Comparison of ENCODE assay signal across 20 cellular contexts in the genomic region with DNA sequence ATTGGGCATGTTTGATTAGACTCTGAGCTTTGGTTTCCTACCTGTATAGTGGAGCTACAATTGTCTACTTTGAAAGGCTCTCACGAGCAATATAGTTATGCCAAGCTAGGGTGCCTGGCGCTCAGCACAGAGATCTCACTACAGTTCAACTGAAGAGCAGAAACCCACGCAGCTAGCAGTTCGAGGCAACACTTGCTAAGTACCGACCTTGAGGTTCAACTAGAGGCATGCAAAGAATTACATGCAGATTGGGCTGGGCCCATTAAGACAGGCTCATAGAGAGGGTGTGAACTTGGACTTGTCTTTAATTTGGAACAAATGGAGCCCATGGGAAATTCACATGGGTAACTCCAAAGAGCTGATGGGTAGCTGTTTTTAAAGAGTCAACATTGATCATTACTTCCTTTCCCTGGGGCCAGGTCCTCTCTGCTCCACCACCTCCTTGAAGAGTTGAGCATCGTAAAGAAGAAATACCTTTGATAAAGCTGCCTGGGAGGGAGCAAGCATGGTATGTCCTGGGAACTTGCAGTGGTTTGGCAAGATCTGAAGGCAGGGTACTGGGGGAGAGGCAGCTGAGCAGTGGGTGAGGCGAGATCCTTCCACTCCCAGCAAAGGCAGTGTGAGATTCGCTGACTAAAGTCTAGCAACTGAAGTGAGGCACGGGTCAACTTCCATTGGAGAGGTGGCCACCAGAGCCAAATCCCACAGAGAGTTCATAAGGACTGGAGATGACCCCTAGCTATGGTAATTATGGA.
"Had no signal": no experiment of that assay in that cellular context is flagged by ENCODE, and none has a peak within 500 bp of the region (broad histone marks: within the 10 kb centered on the region; RNA-seq: fewer than 3 reads in every experiment).

No MANE protein-coding gene starts in this region.

- H3K4me1 Mint-ChIP-seq: stimulated activated effector memory CD8-positive, alpha-beta T cell treated with anti-CD3 and anti-CD28 coated beads, Interleukin-12 subunit alpha, Interleukin-12 subunit beta, amount 100 ng/mL, for 72 hours had no signal

- H3K9me3 ChIP-seq: esophagus muscularis mucosa, prostate gland, right atrium auricular region, thoracic aorta, upper lobe of left lung had no signal

- H3K4me3 Mint-ChIP-seq: activated T-helper 1 cell treated with anti-CD3 and anti-CD28 coated beads, Interleukin-12 subunit alpha, Interleukin-12 subunit beta, Interleukin-2, Interleukin-4 antibody, amounts not matched to agents 30 ng/mL and 10 ng/mL and 1 ng/mL, durations not matched to agents 14 hours and 24 hours and 36 hours; dendritic cell treated with granulocyte-macrophage colony-stimulating factor and Interleukin-4, amounts not matched to agents 40 ng/mL and 50 ng/mL, for 4 days; mesothelial cell of epicardium; neural crest cell; stimulated activated effector memory CD8-positive, alpha-beta T cell treated with anti-CD3 and anti-CD28 coated beads, Interleukin-12 subunit alpha, Interleukin-12 subunit beta, amount 100 ng/mL, for 72 hours had no signal

- H3K27me3 ChIP-seq: esophagus muscularis mucosa, right atrium auricular region, upper lobe of left lung had no signal

- H3K4me1 ChIP-seq: prostate gland had no signal

- H3K27ac ChIP-seq: esophagus muscularis mucosa, prostate gland, right atrium auricular region, thoracic aorta, upper lobe of left lung, WERI-Rb-1 had no signal

- H3K4me3 ChIP-seq: esophagus muscularis mucosa, lung, prostate gland, right atrium auricular region, thoracic aorta, upper lobe of left lung had no signal

- H3K9me3 Mint-ChIP-seq: activated T-helper 1 cell treated with anti-CD3 and anti-CD28 coated beads, Interleukin-12 subunit alpha, Interleukin-12 subunit beta, Interleukin-2, Interleukin-4 antibody, amounts not matched to agents 30 ng/mL and 10 ng/mL and 1 ng/mL, durations not matched to agents 14 hours and 24 hours and 36 hours; dendritic cell treated with granulocyte-macrophage colony-stimulating factor and Interleukin-4, amounts not matched to agents 40 ng/mL and 50 ng/mL, for 4 days; mesothelial cell of epicardium; neural crest cell; stimulated activated effector memory CD8-positive, alpha-beta T cell treated with anti-CD3 and anti-CD28 coated beads, Interleukin-12 subunit alpha, Interleukin-12 subunit beta, amount 100 ng/mL, for 72 hours had no signal

- ATAC-seq: left cardiac atrium; stimulated activated effector memory CD8-positive, alpha-beta T cell treated with anti-CD3 and anti-CD28 coated beads, Interleukin-12 subunit alpha, Interleukin-12 subunit beta, amount 100 ng/mL, for 72 hours had no signal

- DNase-seq: activated CD4-positive, alpha-beta T cell treated with anti-CD3 and anti-CD28 coated beads, Interleukin-2, amount 50 U/mL, for 4 hours; activated gamma-delta T cell treated with Interleukin-2 at 50 U/mL for 16 hours; activated T-cell treated with anti-CD3 and anti-CD28 coated beads for 4 hours; effector CD8-positive, alpha-beta T cell; left cardiac atrium; stimulated activated CD4-positive, alpha-beta T cell treated with anti-CD3 and anti-CD28 coated beads, Interleukin-4, amount 100 ng/mL, for 24 hours; SW 1271; T-helper 2 cell; upper lobe of left lung; WERI-Rb-1 had no signal

- H3K36me3 ChIP-seq: prostate gland, thoracic aorta, WERI-Rb-1 had no signal

- H3K27ac Mint-ChIP-seq: activated T-helper 1 cell treated with anti-CD3 and anti-CD28 coated beads, Interleukin-12 subunit alpha, Interleukin-12 subunit beta, Interleukin-2, Interleukin-4 antibody, amounts not matched to agents 30 ng/mL and 10 ng/mL and 1 ng/mL, durations not matched to agents 14 hours and 24 hours and 36 hours; dendritic cell treated with granulocyte-macrophage colony-stimulating factor and Interleukin-4, amounts not matched to agents 40 ng/mL and 50 ng/mL, for 4 days; mesothelial cell of epicardium; stimulated activated effector memory CD8-positive, alpha-beta T cell treated with anti-CD3 and anti-CD28 coated beads, Interleukin-12 subunit alpha, Interleukin-12 subunit beta, amount 100 ng/mL, for 72 hours had no signal
